Comparison of ENCODE assay signal across 19 cellular contexts in genomic region chr1:27086026-27086425, GRCh38.
"Had no signal": no experiment of that assay in that cellular context is flagged by ENCODE, and none has a peak within 500 bp of the region (broad histone marks: within the 10 kb centered on the region; RNA-seq: fewer than 3 reads in every experiment).

No MANE protein-coding gene starts in this region.

- ATAC-seq: foreskin keratinocyte; left ventricle myocardium superior; stimulated activated naive CD8-positive, alpha-beta T cell treated with anti-CD3 and anti-CD28 coated beads, Interleukin-15, Interleukin-2, amounts not matched to agents 100 U/mL and 50 U/mL, for 24 hours; T-cell had no signal

- H3K27ac Mint-ChIP-seq: T-cell had no signal

- H3K9me3 ChIP-seq: ovary, prostate gland, upper lobe of left lung had no signal

- H3K4me3 Mint-ChIP-seq: activated T-helper 1 cell treated with anti-CD3 and anti-CD28 coated beads, Interleukin-12 subunit alpha, Interleukin-12 subunit beta, Interleukin-2, Interleukin-4 antibody, amounts not matched to agents 30 ng/mL and 10 ng/mL and 1 ng/mL, durations not matched to agents 14 hours and 24 hours and 36 hours; brain; natural killer cell treated with Interleukin-12 subunit alpha and Interleukin-12 subunit beta and Interleukin-15 and Interleukin-18, amount 100 ng/mL, for 72 hours; T-cell; T-helper 2 cell treated with Interferon-gamma antibody and Interleukin-4, amounts not matched to agents 5 μg/mL and 100 μg/mL, for 36 hours had no signal

- H3K27me3 ChIP-seq: ovary, upper lobe of left lung had no signal

- H3K4me3 ChIP-seq: ovary, prostate gland, upper lobe of left lung had no signal

- H3K27ac ChIP-seq: foreskin keratinocyte, ovary, prostate gland, upper lobe of left lung, WERI-Rb-1 had no signal

- H3K27me3 Mint-ChIP-seq: T-cell had no signal

- DNase-seq: activated CD4-positive, alpha-beta T cell treated with anti-CD3 and anti-CD28 coated beads, Interleukin-2, amount 50 U/mL, for 4 hours; activated gamma-delta T cell; activated naive CD4-positive, alpha-beta T cell treated with anti-CD3 and anti-CD28 coated beads, Interleukin-2, amount 50 U/mL, for 16 hours; aorta; effector memory CD4-positive, alpha-beta T cell; foreskin keratinocyte; left ventricle myocardium superior; mammary epithelial cell; ovary; stimulated activated CD4-positive, alpha-beta T cell treated with anti-CD3 and anti-CD28 coated beads, Interleukin-2, amount 100 ng/mL, for 48 hours; stimulated activated naive CD8-positive, alpha-beta T cell treated with anti-CD3 and anti-CD28 coated beads, Interleukin-15, Interleukin-2, amounts not matched to agents 100 U/mL and 50 U/mL, for 24 hours; T-cell; upper lobe of left lung; WERI-Rb-1 had no signal

- H3K36me3 ChIP-seq: ovary, prostate gland, upper lobe of left lung, WERI-Rb-1 had no signal

- H3K36me3 Mint-ChIP-seq: brain, T-cell had no signal

- H3K4me1 ChIP-seq: foreskin keratinocyte, prostate gland, upper lobe of left lung had no signal

- H3K9me3 Mint-ChIP-seq: activated T-helper 1 cell treated with anti-CD3 and anti-CD28 coated beads, Interleukin-12 subunit alpha, Interleukin-12 subunit beta, Interleukin-2, Interleukin-4 antibody, amounts not matched to agents 30 ng/mL and 10 ng/mL and 1 ng/mL, durations not matched to agents 14 hours and 24 hours and 36 hours; natural killer cell treated with Interleukin-12 subunit alpha and Interleukin-12 subunit beta and Interleukin-15 and Interleukin-18, amount 100 ng/mL, for 72 hours had no signal
